ENCODE assay signal across 11 cellular contexts in the genomic region with DNA sequence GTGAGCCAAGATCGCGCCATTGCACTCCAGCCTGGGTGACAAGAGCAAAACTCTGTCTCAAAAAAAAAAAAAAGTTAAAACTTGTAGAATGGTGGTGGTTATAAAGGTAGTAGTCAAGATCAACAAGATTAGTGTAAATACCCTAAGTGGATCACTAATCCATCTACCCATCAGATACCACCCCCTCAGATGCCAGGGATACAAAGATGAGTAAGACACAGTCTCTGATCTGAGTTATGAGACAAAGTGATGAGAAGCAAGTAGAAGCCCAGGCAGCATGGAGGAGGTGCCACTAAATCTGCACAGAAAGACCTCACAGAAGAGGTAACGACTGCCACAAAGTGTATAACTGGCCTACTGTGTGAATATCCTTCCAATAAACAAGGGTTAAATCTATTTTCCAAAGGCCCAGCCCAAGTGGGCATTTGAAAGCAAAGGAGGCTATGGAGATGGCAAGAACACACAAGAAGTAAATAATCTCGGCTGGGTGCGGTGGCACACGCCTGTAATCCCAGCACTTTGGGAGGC. TPM values are rescaled to one million over a fixed set of nuclear protein-coding genes. Genes with fewer than 3 reads are reported as not detected.
DNase-seq lines count a peak whose midpoint lies in the region; ATAC-seq, FAIRE-seq and TF ChIP-seq lines count a peak whose summit lies in the region.
"Had no signal": no experiment of that assay in that cellular context is flagged by ENCODE, and none has a peak within 500 bp of the region (broad histone marks: within the 10 kb centered on the region; RNA-seq: fewer than 3 reads in every experiment).

No MANE protein-coding gene starts in this region.

- no peak for FAIRE-seq in GM12891 (lab: Jason Lieb, UNC)

- no peak overlapping the region for H3K9ac ChIP-seq in stomach smooth muscle (ENCODE audit: low read length in 2 of 2)

- no peak overlapping the region for H3K4me3 Mint-ChIP-seq in activated CD4-positive, alpha-beta T cell treated with anti-CD3 and anti-CD28 coated beads, Interleukin-2, amount 10 ng/mL, durations not matched to agents 7 days and 5 days
- no peak overlapping the region for H3K4me3 Mint-ChIP-seq in activated B cell treated with CpG ODN at 0.5 μM for 24 hours

- H3K9me3 ChIP-seq in right lobe of liver: no peaks in the 10 kb centered on the region
- no peaks in the 10 kb centered on the region for H3K9me3 ChIP-seq in stomach smooth muscle (ENCODE audit: control insufficient read depth in 2 of 2, low read length in 2 of 2)

- peaks cover 0 to 83% (median 34%) of the 10 kb centered on the region in 4 donors for H3K4me1 ChIP-seq in right lobe of liver
- H3K4me1 ChIP-seq in stomach smooth muscle (ENCODE audit: control insufficient read depth, insufficient read depth, low read length): peaks cover 51% of the 10 kb centered on the region

- H3K4me1 Mint-ChIP-seq in activated CD4-positive, alpha-beta T cell treated with anti-CD3 and anti-CD28 coated beads, Interleukin-2, amount 10 ng/mL, durations not matched to agents 7 days and 5 days: peaks cover 79% of the 10 kb centered on the region
- peaks cover 82% of the 10 kb centered on the region for H3K4me1 Mint-ChIP-seq in activated B cell treated with CpG ODN at 0.5 μM for 24 hours

- peak overlapping the region; percentile 1 for H3K27ac Mint-ChIP-seq in activated CD4-positive, alpha-beta T cell treated with anti-CD3 and anti-CD28 coated beads, Interleukin-2, amount 10 ng/mL, durations not matched to agents 7 days and 5 days
- peak overlapping the region; percentile 53 for H3K27ac Mint-ChIP-seq in activated B cell treated with CpG ODN at 0.5 μM for 24 hours

- intact Hi-C loops in activated B cell treated with CpG ODN at 0.5 μM for 24 hours (cut with micrococcal nuclease) (no loop called here), right lobe of liver (cut with DNase I) (no loop called here)

- ATAC-seq in activated B cell treated with CpG ODN at 0.5 μM for 24 hours (ENCODE audit: low read depth): no peak
- ATAC-seq in right lobe of liver: no peak
- no peak for ATAC-seq in HG03442 (IDR thresholded peaks at IDR 0.05; ENCODE audit: unreplicated experiment)
- ATAC-seq in GM21367 (IDR thresholded peaks at IDR 0.05; ENCODE audit: unreplicated experiment): no peak
- ATAC-seq: PC-3 had no signal

- POLR2A ChIA-PET in activated CD4-positive, alpha-beta T cell treated with anti-CD3 and anti-CD28 coated beads, Interleukin-2, amount 10 ng/mL, durations not matched to agents 7 days and 5 days (lab: Charles Lee): no interaction called here
- POLR2A ChIA-PET in activated B cell treated with CpG ODN at 0.5 μM for 24 hours (lab: Charles Lee): interaction anchor here (1.0 to 1.2 kb wide), 2 partner anchors 19 to 20 kb away, joined by 3 to 4 read pairs; a partner anchor contains a TSS

- H3K4me3 ChIP-seq in right lobe of liver (no peak overlapping the region), stomach smooth muscle (ENCODE audit: low read length in 2 of 2) (no peak overlapping the region)

- CTCF ChIA-PET in activated CD4-positive, alpha-beta T cell treated with anti-CD3 and anti-CD28 coated beads, Interleukin-2, amount 10 ng/mL, durations not matched to agents 7 days and 5 days (lab: Charles Lee): interaction anchor here (0.6 kb wide), 2 partner anchors 21 to 74 kb away, joined by 3 to 5 read pairs; no protein-coding TSS in a partner anchor
- CTCF ChIA-PET in activated B cell treated with CpG ODN at 0.5 μM for 24 hours (lab: Charles Lee): interaction anchor here (1.5 kb wide), 1 partner anchor 80 kb away, joined by 4 read pairs; no protein-coding TSS in a partner anchor

- no peak for TF ChIP-seq CTCF in activated B cell treated with CpG ODN at 0.5 μM for 24 hours (IDR thresholded peaks at IDR 0.05)
- TF ChIP-seq CTCF in right lobe of liver (IDR thresholded peaks at IDR 0.05): no peak

- H3K27ac ChIP-seq in right lobe of liver (peak overlapping the region in 2 of 3 donors; percentile 50 to 51), stomach smooth muscle (ENCODE audit: low read length) (peak overlapping the region; percentile 11)

- peaks cover 0 to 8% (median 0%) of the 10 kb centered on the region in 4 donors for H3K36me3 ChIP-seq in right lobe of liver
- no peaks in the 10 kb centered on the region for H3K36me3 ChIP-seq in stomach smooth muscle (ENCODE audit: control insufficient read depth in 2 of 2, insufficient read depth in 2 of 2, low read length in 2 of 2)

- H3K27me3 ChIP-seq in right lobe of liver (no peaks in the 10 kb centered on the region), stomach smooth muscle (ENCODE audit: control insufficient read depth in 1 of 2, insufficient read depth in 2 of 2, low read length in 2 of 2) (no peaks in the 10 kb centered on the region)

- H3K27me3 Mint-ChIP-seq in activated CD4-positive, alpha-beta T cell treated with anti-CD3 and anti-CD28 coated beads, Interleukin-2, amount 10 ng/mL, durations not matched to agents 7 days and 5 days: no peaks in the 10 kb centered on the region
- no peaks in the 10 kb centered on the region for H3K27me3 Mint-ChIP-seq in activated B cell treated with CpG ODN at 0.5 μM for 24 hours

- 93% methylated on average over 6 of the region's 6 CpGs for WGBS in right lobe of liver (ENCODE audit: insufficient coverage, low coverage, low lambda C conversion rate, missing lambda C conversion rate)

- no peak for TF ChIP-seq POLR2A in right lobe of liver (IDR thresholded peaks at IDR 0.05)
- TF ChIP-seq POLR2A in GM12891 (IDR thresholded peaks at IDR 0.05; ENCODE audit: low read depth, low read length): no peak

- H3K36me3 Mint-ChIP-seq in activated CD4-positive, alpha-beta T cell treated with anti-CD3 and anti-CD28 coated beads, Interleukin-2, amount 10 ng/mL, durations not matched to agents 7 days and 5 days (ENCODE audit: low read depth): peaks cover 53% of the 10 kb centered on the region
- H3K36me3 Mint-ChIP-seq in activated B cell treated with CpG ODN at 0.5 μM for 24 hours (ENCODE audit: low read depth): peaks cover 44% of the 10 kb centered on the region

- DNase-seq in activated CD4-positive, alpha-beta T cell treated with anti-CD3 and anti-CD28 coated beads, Interleukin-2, amount 10 ng/mL, durations not matched to agents 7 days and 5 days: no peak
- DNase-seq in activated CD4-positive, alpha-beta T cell treated with anti-CD3 and anti-CD28 coated beads, Interleukin-2, amount 50 U/mL, for 48 hours: no peak
- DNase-seq in activated B cell treated with CpG ODN at 0.5 μM for 24 hours (no peak), right lobe of liver (no peak), GM12891 (ENCODE audit: insufficient read length, low spot score) (no peak)
- DNase-seq: activated CD4-positive, CD25-positive, alpha-beta regulatory T cell; NCI-H1694; PC-3 had no signal

- no peaks in the 10 kb centered on the region for H3K9me3 Mint-ChIP-seq in activated CD4-positive, alpha-beta T cell treated with anti-CD3 and anti-CD28 coated beads, Interleukin-2, amount 10 ng/mL, durations not matched to agents 7 days and 5 days
- H3K9me3 Mint-ChIP-seq in activated B cell treated with CpG ODN at 0.5 μM for 24 hours: no peaks in the 10 kb centered on the region

TF ChIP-seq in GM12891, 5 proteins besides CTCF, POLR2A, EP300 and RAD21:
- TF ChIP-seq SPI1 (IDR thresholded peaks at IDR 0.05; ENCODE audit: low read depth, low read length) (no peak), PAX5 (IDR thresholded peaks at IDR 0.05; ENCODE audit: insufficient read depth, low read length, severe bottlenecking) (no peak), POU2F2 (IDR thresholded peaks at IDR 0.05; ENCODE audit: low read depth, low read length) (no peak), POLR2AphosphoS5 (IDR thresholded peaks at IDR 0.05; ENCODE audit: low read depth, low read length) (no peak), TAF1 (IDR thresholded peaks at IDR 0.05; ENCODE audit: low read depth, low read length) (no peak)

RNA-seq across cellular contexts. Expression of a gene that starts 20.2 kb away (rescaled TPM):
- total RNA-seq in activated CD4-positive, alpha-beta T cell treated with anti-CD3 and anti-CD28 coated beads, Interleukin-2, amount 10 ng/mL, durations not matched to agents 7 days and 5 days: 10 to 100 TPM; 65.6 to 82.0 TPM
- total RNA-seq in activated B cell treated with CpG ODN at 0.5 μM for 24 hours: 79.1 and 89.3 TPM in 2 replicates
- 10 to 100 TPM; 27.9 to 83.6 (median 35.6) TPM for total RNA-seq in right lobe of liver
- polyA plus RNA-seq in GM12891 (2012; ENCODE audit: low read depth, missing spikeins): 15.0 TPM

RNA-seq across cellular contexts. Expression of a gene that starts 31.7 kb away (rescaled TPM):
- 100 to 1,000 TPM; 312 to 318 TPM for total RNA-seq in activated CD4-positive, alpha-beta T cell treated with anti-CD3 and anti-CD28 coated beads, Interleukin-2, amount 10 ng/mL, durations not matched to agents 7 days and 5 days
- total RNA-seq in activated B cell treated with CpG ODN at 0.5 μM for 24 hours (254 and 275 TPM in 2 replicates), right lobe of liver (10 to 100 TPM; 22.4 to 70.4 (median 54.8) TPM)
- 339 TPM for polyA plus RNA-seq in GM12891 (2012; ENCODE audit: low read depth, missing spikeins)
